2 cellular contexts compared by ENCODE assay signal in genomic region chr10:75136346-75136745, GRCh38.
TF ChIP-seq lines count a peak whose summit lies in the region.

No MANE protein-coding gene starts in this region.

TF ChIP-seq in K562, 482 proteins besides CTCF, POLR2A, EP300 and RAD21 (continued from another document):
- no peak for TF ChIP-seq HNRNPL (IDR thresholded peaks at IDR 0.05; ENCODE audit: low read depth, low read length)
- no peak for TF ChIP-seq CXXC5 (CRISPR knock-in tag; IDR thresholded peaks at IDR 0.05)
- TF ChIP-seq PBX2 (CRISPR knock-in tag; IDR thresholded peaks at IDR 0.05; ENCODE audit: low read depth) = no peak
- TF ChIP-seq PBX2 (tag; conservative IDR thresholded peaks at IDR 0.05; ENCODE audit: low read depth) = no peak
- TF ChIP-seq THRAP3 (IDR thresholded peaks at IDR 0.05; ENCODE audit: borderline replicate concordance) = no peak
- TF ChIP-seq ZNF217 (CRISPR knock-in tag; IDR thresholded peaks at IDR 0.05) = no peak
- TF ChIP-seq ATF2 (CRISPR knock-in tag; IDR thresholded peaks at IDR 0.05) = no peak
- no peak for TF ChIP-seq SMARCB1 (IDR thresholded peaks at IDR 0.05; ENCODE audit: insufficient read length, low read depth)
- no peak for TF ChIP-seq KLF1 (tag; IDR thresholded peaks at IDR 0.05)
- no peak for TF ChIP-seq SREBF2 (CRISPR knock-in tag; IDR thresholded peaks at IDR 0.05)
- TF ChIP-seq SLC30A9 (CRISPR knock-in tag; IDR thresholded peaks at IDR 0.05) = no peak
- TF ChIP-seq ZNF766 (CRISPR knock-in tag; conservative IDR thresholded peaks at IDR 0.05) = no peak
- TF ChIP-seq FOXA3 (CRISPR knock-in tag; conservative IDR thresholded peaks at IDR 0.05 in 1 of 2, IDR thresholded peaks at IDR 0.05 in 1 of 2) = no peak
- no peak for TF ChIP-seq POLR3G (IDR thresholded peaks at IDR 0.05; ENCODE audit: extremely low read depth, insufficient read length, insufficient replicate concordance)
- TF ChIP-seq ZNF436 (CRISPR knock-in tag; IDR thresholded peaks at IDR 0.05) = no peak
- TF ChIP-seq DEAF1 (CRISPR knock-in tag; IDR thresholded peaks at IDR 0.05) = no peak

TF ChIP-seq in GM12891, 5 proteins besides CTCF, POLR2A, EP300 and RAD21 (continued from another document):
- TF ChIP-seq SPI1 (IDR thresholded peaks at IDR 0.05; ENCODE audit: low read depth, low read length) (no peak), TAF1 (IDR thresholded peaks at IDR 0.05; ENCODE audit: low read depth, low read length) (no peak)
